ENCODE assay signal across 31 cellular contexts in the genomic region with DNA sequence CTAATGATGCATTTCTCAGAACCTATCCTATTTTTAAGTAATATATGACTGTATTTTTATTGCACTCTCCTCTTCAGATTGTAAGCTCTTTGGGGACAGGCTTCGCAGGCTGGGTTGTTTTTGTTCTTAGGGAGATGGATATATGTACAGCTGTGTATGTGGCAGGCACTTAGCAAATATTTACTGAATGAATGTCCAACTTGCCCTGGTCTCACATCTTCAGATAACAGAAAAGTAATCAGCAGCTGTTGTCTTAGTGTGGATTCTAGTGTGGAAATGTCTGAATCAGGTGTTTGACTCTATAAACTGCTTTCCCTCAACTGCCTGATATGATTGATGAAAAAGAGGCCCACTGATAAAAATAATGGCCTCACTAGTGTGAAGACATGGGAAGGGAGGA. TPM values are rescaled to one million over a fixed set of nuclear protein-coding genes. Genes with fewer than 3 reads are reported as not detected.
"Had no signal": no experiment of that assay in that cellular context is flagged by ENCODE, and none has a peak within 500 bp of the region (broad histone marks: within the 10 kb centered on the region; RNA-seq: fewer than 3 reads in every experiment).

No MANE protein-coding gene starts in this region.

- H3K9me3 ChIP-seq: left lung, lower lobe of right lung, ovary, right atrium auricular region, spleen, tibial nerve, uterus had no signal

- H3K27ac ChIP-seq: left lung, lower lobe of right lung, ovary, right atrium auricular region, spleen, tibial nerve, uterus had no signal

- H3K27ac Mint-ChIP-seq: immature natural killer cell; naive B cell; natural killer cell; nephron progenitor cell; progenitor cell of endocrine pancreas; stimulated activated memory B cell treated with anti-CD40 and anti-IgM and Interleukin-4, amounts not matched to agents 10 μg/mL and 1 μg/mL and 100 μg/mL, for 72 hours; stimulated activated naive CD8-positive, alpha-beta T cell treated with anti-CD3 and anti-CD28 coated beads, Interleukin-15, amount 100 ng/mL, for 72 hours; type B pancreatic cell had no signal

- H3K4me3 Mint-ChIP-seq: immature natural killer cell; naive B cell; natural killer cell; nephron progenitor cell; stimulated activated memory B cell treated with anti-CD40 and anti-IgM and Interleukin-4, amounts not matched to agents 10 μg/mL and 1 μg/mL and 100 μg/mL, for 72 hours; stimulated activated naive CD8-positive, alpha-beta T cell treated with anti-CD3 and anti-CD28 coated beads, Interleukin-15, amount 100 ng/mL, for 72 hours; type B pancreatic cell had no signal

- H3K4me1 Mint-ChIP-seq: immature natural killer cell; naive B cell; natural killer cell; nephron progenitor cell; stimulated activated memory B cell treated with anti-CD40 and anti-IgM and Interleukin-4, amounts not matched to agents 10 μg/mL and 1 μg/mL and 100 μg/mL, for 72 hours; stimulated activated naive CD8-positive, alpha-beta T cell treated with anti-CD3 and anti-CD28 coated beads, Interleukin-15, amount 100 ng/mL, for 72 hours had no signal

- H3K27me3 ChIP-seq: left lung, ovary, right atrium auricular region, spleen, tibial nerve, uterus had no signal

- H3K27me3 Mint-ChIP-seq: naive B cell; progenitor cell of endocrine pancreas; stimulated activated memory B cell treated with anti-CD40 and anti-IgM and Interleukin-4, amounts not matched to agents 10 μg/mL and 1 μg/mL and 100 μg/mL, for 72 hours; stimulated activated naive CD8-positive, alpha-beta T cell treated with anti-CD3 and anti-CD28 coated beads, Interleukin-15, amount 100 ng/mL, for 72 hours; type B pancreatic cell had no signal

- H3K9me3 Mint-ChIP-seq: immature natural killer cell; naive B cell; natural killer cell; nephron progenitor cell; stimulated activated memory B cell treated with anti-CD40 and anti-IgM and Interleukin-4, amounts not matched to agents 10 μg/mL and 1 μg/mL and 100 μg/mL, for 72 hours; stimulated activated naive CD8-positive, alpha-beta T cell treated with anti-CD3 and anti-CD28 coated beads, Interleukin-15, amount 100 ng/mL, for 72 hours; type B pancreatic cell had no signal

- H3K4me1 ChIP-seq: left lung, tibial nerve, uterus had no signal

- H3K36me3 ChIP-seq: ovary, right atrium auricular region, uterus had no signal

- DNase-seq: hypothalamus; immature natural killer cell; kidney; left colon; left lung; lower lobe of right lung; mammary epithelial cell; mesenchymal stem cell; naive B cell; natural killer cell; nephron progenitor cell; ovary; small intestine; spleen; stimulated activated CD4-positive, alpha-beta T cell treated with anti-CD3 and anti-CD28 coated beads, Interleukin-4, amount 100 ng/mL, for 24 hours; stimulated activated naive CD4-positive, alpha-beta T cell treated with Interleukin-2 at 50 U/mL for 16 hours; stimulated activated naive CD8-positive, alpha-beta T cell treated with anti-CD3 and anti-CD28 coated beads, Interleukin-15, amount 100 ng/mL, for 72 hours; substantia nigra; uterus had no signal

- ATAC-seq: left colon; left lung; lower lobe of right lung; natural killer cell; sciatic nerve; stimulated activated memory B cell treated with anti-CD40 and anti-IgM and Interleukin-4, amounts not matched to agents 10 μg/mL and 1 μg/mL and 100 μg/mL, for 72 hours; stimulated activated naive CD8-positive, alpha-beta T cell treated with anti-CD3 and anti-CD28 coated beads, Interleukin-15, amount 100 ng/mL, for 72 hours had no signal

- H3K36me3 Mint-ChIP-seq: natural killer cell had no signal

- FAIRE-seq: islet of Langerhans, kidney, small intestine had no signal

- H3K4me3 ChIP-seq: left lung, lower lobe of right lung, ovary, right atrium auricular region, spleen, tibial nerve, uterus had no signal

RNA-seq across cellular contexts. Expression of gene SLC12A3, which starts 47.1 kb away (rescaled TPM):
- total RNA-seq: left lung, lower lobe of right lung, mammary epithelial cell, natural killer cell, omental fat pad, progenitor cell of endocrine pancreas, pulmonary artery endothelial cell, right atrium auricular region, sciatic nerve, temporal lobe, tibial nerve, ureter had no signal
- polyA plus RNA-seq: liver had no signal
